19 cellular contexts compared by ENCODE assay signal in genomic region chr1:9300623-9301022, GRCh38. TPM values are rescaled to one million over a fixed set of nuclear protein-coding genes. Genes with fewer than 3 reads are reported as not detected.
A peak's percentile ranks its signal among the peaks of the same experiment; 100 is the strongest.
DNase-seq lines count a peak whose midpoint lies in the region; ATAC-seq and TF ChIP-seq lines count a peak whose summit lies in the region.
"Had no signal": no experiment of that assay in that cellular context is flagged by ENCODE, and none has a peak within 500 bp of the region (broad histone marks: within the 10 kb centered on the region; RNA-seq: fewer than 3 reads in every experiment).

No MANE protein-coding gene starts in this region.

- no peak for TF ChIP-seq EP300 in esophagus muscularis mucosa (IDR thresholded peaks at IDR 0.05)

- CTCF ChIA-PET in RWPE1 (lab: Yijun Ruan, JAX), result interaction anchor here (0.7 to 1.2 kb wide), 2 partner anchors 11 to 66 kb away, joined by 4 read pairs; no protein-coding TSS in a partner anchor

- DNase-seq in CD1c-positive myeloid dendritic cell (ENCODE audit: extremely low spot score), result peak; percentile 47
- DNase-seq in RWPE1 (ENCODE audit: low spot score), result no peak
- no peak for DNase-seq in esophagus muscularis mucosa (ENCODE audit: extremely low spot score)
- DNase-seq in psoas muscle, result peak in 1 of 2 donors; percentile 23
- no peak for DNase-seq in effector CD8-positive, alpha-beta T cell (lab: John Stamatoyannopoulos, UW)
- DNase-seq: activated naive CD4-positive, alpha-beta T cell treated with anti-CD3 and anti-CD28 coated beads, Interleukin-2, amount 50 U/mL, for 16 hours; AML-193; hypothalamus; Kasumi-1; NCI-H2081 treated with DMSO at 0.1 percent for 48 hours; NCI-H82; SIG-M5; stimulated activated CD4-positive, alpha-beta T cell treated with anti-CD3 and anti-CD28 coated beads, Interleukin-12 subunit alpha, Interleukin-12 subunit beta, amount 100 ng/mL, for 4 hours; testis had no signal

- H3K4me1 ChIP-seq in esophagus muscularis mucosa (peaks cover 51 to 99% (median 98%) of the 10 kb centered on the region in 4 donors), psoas muscle (peaks cover 65% of the 10 kb centered on the region)

- H3K36me3 ChIP-seq in esophagus muscularis mucosa (peaks cover 0 to 16% (median 2%) of the 10 kb centered on the region in 4 donors), psoas muscle (ENCODE audit: insufficient read depth in 1 of 2, low read depth in 1 of 2) (peaks cover 0 to 8% of the 10 kb centered on the region in 2 donors)
- H3K36me3 ChIP-seq: cardiac muscle cell had no signal

- whole genome bisulfite sequencing in esophagus muscularis mucosa, result 80% methylated on average over 5 of the region's 5 CpGs
- WGBS in psoas muscle, 3 donors, result 82 to 85% (median 85%) methylated on average over 5 of the region's 5 CpGs

- no peak for TF ChIP-seq POLR2A in esophagus muscularis mucosa (IDR thresholded peaks at IDR 0.05; ENCODE audit: low read depth)

- H3K27me3 ChIP-seq in esophagus muscularis mucosa, result no peaks in the 10 kb centered on the region
- H3K27me3 ChIP-seq in psoas muscle (ENCODE audit: insufficient read depth in 3 of 3, low read length in 2 of 3), result no peaks in the 10 kb centered on the region
- H3K27me3 ChIP-seq: cardiac muscle cell, testis had no signal

- POLR2A ChIA-PET in RWPE1 (lab: Yijun Ruan, JAX; ENCODE audit: low non-redundant PET), result no interaction called here

- H3K27ac ChIP-seq in RWPE1, result peak overlapping the region; percentile 91
- peak overlapping the region; percentile 63 to 85 (median 78) for H3K27ac ChIP-seq in esophagus muscularis mucosa (replicated peaks in 1 of 4)
- H3K27ac ChIP-seq in psoas muscle, result peak overlapping the region; percentile 21
- H3K27ac ChIP-seq: cardiac muscle cell, testis had no signal

- no peak overlapping the region for H3K4me3 ChIP-seq in esophagus muscularis mucosa
- H3K4me3 ChIP-seq in psoas muscle, result no peak overlapping the region
- H3K4me3 ChIP-seq: cardiac muscle cell, testis had no signal

- intact Hi-C loops in esophagus muscularis mucosa (cut with DNase I), result loop anchor here (5.0 kb wide), 1 partner anchor 67 kb away; no protein-coding TSS in a partner anchor
- intact Hi-C loops in psoas muscle (cut with DNase I), result loop anchor here in 1 of 2 donors (5.0 kb wide), 1 partner anchor 67 kb away; no protein-coding TSS in a partner anchor

- TF ChIP-seq CTCF in RWPE1 (conservative IDR thresholded peaks at IDR 0.05; ENCODE audit: low read depth) (no peak), esophagus muscularis mucosa (IDR thresholded peaks at IDR 0.05) (no peak), psoas muscle (IDR thresholded peaks at IDR 0.05) (no peak)

- no peaks in the 10 kb centered on the region for H3K9me3 ChIP-seq in esophagus muscularis mucosa
- H3K9me3 ChIP-seq in psoas muscle, result no peaks in the 10 kb centered on the region
- H3K9me3 ChIP-seq: testis had no signal

- no peak for ATAC-seq in psoas muscle
- ATAC-seq in HG03108 (IDR thresholded peaks at IDR 0.05; ENCODE audit: unreplicated experiment), result no peak
- no peak for ATAC-seq in GM18909 (IDR thresholded peaks at IDR 0.05; ENCODE audit: poor library complexity, unreplicated experiment)
- no peak for ATAC-seq in GM21390 (IDR thresholded peaks at IDR 0.05; ENCODE audit: unreplicated experiment)
- ATAC-seq: left lobe of liver had no signal

RNA-seq across cellular contexts. Expression of gene SPSB1, which starts 7.9 kb away (rescaled TPM):
- total RNA-seq in esophagus muscularis mucosa (100 to 1,000 TPM in 2 of 4 donors, 10 to 100 TPM in 2; 61.0 to 104 (median 97.4) TPM), psoas muscle (10 to 100 TPM; 12.0 to 60.7 (median 42.1) TPM)
- polyA plus RNA-seq in psoas muscle, result 10 to 100 TPM; 22.9 to 46.2 (median 28.6) TPM

Comparison
In these comparisons a context has a peak if more than half of its experiments do, and no peak if none do; other contexts are left out.
1. H3K27ac ChIP-seq: peak in every context shown above with its lines; median percentile 91 in RWPE1; 78 in esophagus muscularis mucosa; 21 in psoas muscle.